14 cellular contexts compared by ENCODE assay signal in genomic region chr7:106720641-106721040, GRCh38.
A peak's percentile ranks its signal among the peaks of the same experiment; 100 is the strongest.
DNase-seq lines count a peak whose midpoint lies in the region; ATAC-seq lines count a peak whose summit lies in the region.
"Had no signal": no experiment of that assay in that cellular context is flagged by ENCODE, and none has a peak within 500 bp of the region (broad histone marks: within the 10 kb centered on the region; RNA-seq: fewer than 3 reads in every experiment).

No MANE protein-coding gene starts in this region.

- DNase-seq in germinal center (ENCODE audit: low spot score) (peak; percentile 16), AG20443 (ENCODE audit: low spot score) (no peak), NK-92 (lab: John Stamatoyannopoulos, UW; ENCODE audit: unreplicated experiment) (no peak), midbrain (lab: John Stamatoyannopoulos, UW) (no peak)
- no peak for DNase-seq in stimulated activated CD4-positive, alpha-beta T cell treated with anti-CD3 and anti-CD28 coated beads, Interleukin-1b, Interleukin-23, amount 100 ng/mL, for 48 hours
- DNase-seq: GF-D8, mesendoderm, NCI-H1417 treated with DMSO at 0.1 percent for 48 hours, NCI-H524 treated with DMSO at 0.1 percent for 48 hours, pancreas, SHP77 treated with DMSO at 0.1 percent for 48 hours had no signal

- peak; percentile 55 for ATAC-seq in GM18858 (IDR thresholded peaks at IDR 0.05; ENCODE audit: unreplicated experiment)
- peak; percentile 57 for ATAC-seq in GM21786 (IDR thresholded peaks at IDR 0.05; ENCODE audit: unreplicated experiment)
- ATAC-seq in HG03442 (IDR thresholded peaks at IDR 0.05; ENCODE audit: unreplicated experiment), result peak; percentile 52
- ATAC-seq: pancreas had no signal
